8 cellular contexts compared by ENCODE assay signal in genomic region chr6:38871745-38872568, GRCh38.
DNase-seq lines count a peak whose midpoint lies in the region; ATAC-seq and TF ChIP-seq lines count a peak whose summit lies in the region.

No MANE protein-coding gene starts in this region.

- no peak overlapping the region for H3K27ac Mint-ChIP-seq in stimulated activated effector memory CD8-positive, alpha-beta T cell treated with anti-CD3 and anti-CD28 coated beads, Interleukin-12 subunit alpha, Interleukin-12 subunit beta, amount 100 ng/mL, for 72 hours

- H3K27ac ChIP-seq in AG04450 (ENCODE audit: low read depth, low read length), result no peak overlapping the region
- no peak overlapping the region for H3K27ac ChIP-seq in effector memory CD4-positive, alpha-beta T cell (ENCODE audit: insufficient read depth, low read length, poor library complexity, severe bottlenecking)

- H3K36me3 ChIP-seq in effector memory CD4-positive, alpha-beta T cell (ENCODE audit: control insufficient read depth, insufficient read depth, low read length), result no peaks in the 10 kb centered on the region

- no peak overlapping the region for H3K4me3 ChIP-seq in AG04450 (ENCODE audit: low read depth, low read length)
- H3K4me3 ChIP-seq in effector memory CD4-positive, alpha-beta T cell (ENCODE audit: insufficient read depth, low read depth, low read length, poor library complexity, severe bottlenecking), result no peak overlapping the region

- H3K9me3 ChIP-seq in AG04450 (ENCODE audit: control insufficient read depth, insufficient read depth, low read length), result no peaks in the 10 kb centered on the region
- H3K9me3 ChIP-seq in effector memory CD4-positive, alpha-beta T cell (ENCODE audit: control insufficient read depth, low read length), result no peaks in the 10 kb centered on the region

- CTCF ChIA-PET in AG04450 (lab: Charles Lee), result interaction anchor here (0.6 to 3.4 kb wide), 31 partner anchors 8 to 441 kb away, joined by 3 to 47 read pairs (median 4); partner anchors contain the start of gene SAYSD1

- peaks cover 23% of the 10 kb centered on the region for H3K4me1 Mint-ChIP-seq in stimulated activated effector memory CD8-positive, alpha-beta T cell treated with anti-CD3 and anti-CD28 coated beads, Interleukin-12 subunit alpha, Interleukin-12 subunit beta, amount 100 ng/mL, for 72 hours

- DNase-seq in AG04450 (ENCODE audit: low read depth, low spot score), result peak; percentile 1
- DNase-seq in GM13977 (ENCODE audit: low spot score), result peak; percentile 51
- DNase-seq in NCI-H460 (ENCODE audit: extremely low read depth, low read depth), result peak; percentile 28
- peak; percentile 40 to 43 for DNase-seq in activated CD4-positive, alpha-beta T cell treated with anti-CD3 and anti-CD28 coated beads, Interleukin-2, amount 50 U/mL, for 24 hours (ENCODE audit: low read depth in 1 of 2, low spot score in 1 of 2)
- DNase-seq in effector memory CD4-positive, alpha-beta T cell, result peak in 2 of 3 donors; percentile 22 to 41
- DNase-seq in midbrain (lab: John Stamatoyannopoulos, UW), result peak; percentile 49
- DNase-seq in stimulated activated effector memory CD8-positive, alpha-beta T cell treated with anti-CD3 and anti-CD28 coated beads, Interleukin-12 subunit alpha, Interleukin-12 subunit beta, amount 100 ng/mL, for 72 hours (ENCODE audit: low spot score in 2 of 2), result peak; percentile 51 to 78

- peaks cover 10% of the 10 kb centered on the region for H3K4me1 ChIP-seq in effector memory CD4-positive, alpha-beta T cell (ENCODE audit: control insufficient read depth, insufficient read depth, low read length, poor library complexity, severe bottlenecking)

- ATAC-seq in stimulated activated effector memory CD8-positive, alpha-beta T cell treated with anti-CD3 and anti-CD28 coated beads, Interleukin-12 subunit alpha, Interleukin-12 subunit beta, amount 100 ng/mL, for 72 hours, result no peak
- no peak for ATAC-seq in GM21786 (IDR thresholded peaks at IDR 0.05; ENCODE audit: unreplicated experiment)

- H3K36me3 Mint-ChIP-seq in stimulated activated effector memory CD8-positive, alpha-beta T cell treated with anti-CD3 and anti-CD28 coated beads, Interleukin-12 subunit alpha, Interleukin-12 subunit beta, amount 100 ng/mL, for 72 hours, result no peaks in the 10 kb centered on the region

- H3K27me3 ChIP-seq in AG04450 (ENCODE audit: control insufficient read depth, insufficient read depth, low read length), result no peaks in the 10 kb centered on the region
- no peaks in the 10 kb centered on the region for H3K27me3 ChIP-seq in effector memory CD4-positive, alpha-beta T cell (replicated peaks; ENCODE audit: control insufficient read depth, insufficient read depth, low read length, poor library complexity, severe bottlenecking)

- TF ChIP-seq CTCF in AG04450 (IDR thresholded peaks at IDR 0.05; ENCODE audit: low read depth, low read length) (peak; percentile 96), GM13977 (IDR thresholded peaks at IDR 0.05; ENCODE audit: extremely low read depth, insufficient read depth, missing control alignments) (peak; percentile 91)

- in situ Hi-C loops in GM13977 (cut with MboI; ENCODE audit: low pct_unique_long_range_greater_than_20kb, low sequenced_read_pairs, unreplicated experiment), result loop anchor here (25.0 kb wide), 1 partner anchor 440 kb away; the partner anchor contains the start of genes KCNK16 and KCNK17

- POLR2A ChIA-PET in AG04450 (lab: Yijun Ruan, JAX), result no interaction called here

- H3K9me3 Mint-ChIP-seq in stimulated activated effector memory CD8-positive, alpha-beta T cell treated with anti-CD3 and anti-CD28 coated beads, Interleukin-12 subunit alpha, Interleukin-12 subunit beta, amount 100 ng/mL, for 72 hours, result no peaks in the 10 kb centered on the region

- H3K4me3 Mint-ChIP-seq in stimulated activated effector memory CD8-positive, alpha-beta T cell treated with anti-CD3 and anti-CD28 coated beads, Interleukin-12 subunit alpha, Interleukin-12 subunit beta, amount 100 ng/mL, for 72 hours, result no peak overlapping the region

Comparison
In these comparisons a context has a peak if more than half of its experiments do, and no peak if none do; other contexts are left out.
1. DNase-seq: peak in every context shown above with its lines; median percentile 64 in stimulated activated effector memory CD8-positive, alpha-beta T cell treated with anti-CD3 and anti-CD28 coated beads, Interleukin-12 subunit alpha, Interleukin-12 subunit beta, amount 100 ng/mL, for 72 hours; 51 in GM13977; 49 in midbrain; 42 in activated CD4-positive, alpha-beta T cell treated with anti-CD3 and anti-CD28 coated beads, Interleukin-2, amount 50 U/mL, for 24 hours; 32 in effector memory CD4-positive, alpha-beta T cell; 28 in NCI-H460; 1 in AG04450.